Comparison of ENCODE assay signal across 25 cellular contexts in the genomic region with DNA sequence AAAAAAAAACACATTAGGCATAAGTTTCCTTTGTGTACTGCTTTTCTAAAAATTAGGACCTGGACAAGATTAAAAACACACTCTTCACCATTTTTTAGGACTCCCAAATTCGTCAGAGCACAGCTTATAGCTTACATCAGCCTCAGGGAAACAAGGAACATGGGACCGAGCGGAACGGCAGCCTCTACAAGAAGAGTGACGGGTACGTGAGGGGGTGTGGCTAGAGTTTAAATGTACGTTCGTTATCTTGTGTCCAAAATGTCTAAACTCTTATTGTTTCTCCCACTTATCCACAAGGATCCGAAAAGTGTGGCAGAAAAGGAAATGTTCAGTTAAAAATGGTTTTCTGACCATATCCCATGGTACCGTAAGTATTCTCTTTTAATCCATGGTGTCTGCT.
DNase-seq lines count a peak whose midpoint lies in the region; ATAC-seq and TF ChIP-seq lines count a peak whose summit lies in the region.
"Had no signal": no experiment of that assay in that cellular context is flagged by ENCODE, and none has a peak within 500 bp of the region (broad histone marks: within the 10 kb centered on the region; RNA-seq: fewer than 3 reads in every experiment).

No MANE protein-coding gene starts in this region.

- no peaks in the 10 kb centered on the region for H3K27me3 ChIP-seq in Karpas-422 (ENCODE audit: low read length)
- H3K27me3 ChIP-seq: BE2C, BLaER1 had no signal

- no peaks in the 10 kb centered on the region for H3K36me3 ChIP-seq in Karpas-422 (ENCODE audit: insufficient read depth, low read length)
- H3K36me3 ChIP-seq: BE2C had no signal

- H3K4me1 Mint-ChIP-seq in activated naive CD8-positive, alpha-beta T cell treated with anti-CD3 and anti-CD28 coated beads for 36 hours, result no peaks in the 10 kb centered on the region
- H3K4me1 Mint-ChIP-seq in activated naive CD8-positive, alpha-beta T cell treated with anti-CD3 and anti-CD28 coated beads, Interleukin-2, amount 50 U/mL, for 24 hours, result no peaks in the 10 kb centered on the region
- H3K4me1 Mint-ChIP-seq in T-helper 17 cell (no peaks in the 10 kb centered on the region), progenitor cell of endocrine pancreas (ENCODE audit: low read depth) (peaks cover 5% of the 10 kb centered on the region)
- H3K4me1 Mint-ChIP-seq: CD4-positive, alpha-beta memory T cell; CD4-positive, CD25-positive, alpha-beta regulatory T cell; CD8-positive, alpha-beta memory T cell had no signal

- H3K27me3 Mint-ChIP-seq in activated naive CD8-positive, alpha-beta T cell treated with anti-CD3 and anti-CD28 coated beads for 36 hours, result no peaks in the 10 kb centered on the region
- no peaks in the 10 kb centered on the region for H3K27me3 Mint-ChIP-seq in activated naive CD8-positive, alpha-beta T cell treated with anti-CD3 and anti-CD28 coated beads, Interleukin-2, amount 50 U/mL, for 24 hours
- H3K27me3 Mint-ChIP-seq in T-helper 17 cell (peaks cover 44% of the 10 kb centered on the region), progenitor cell of endocrine pancreas (no peaks in the 10 kb centered on the region)

- H3K9me3 Mint-ChIP-seq in activated naive CD8-positive, alpha-beta T cell treated with anti-CD3 and anti-CD28 coated beads for 36 hours, result no peaks in the 10 kb centered on the region
- no peaks in the 10 kb centered on the region for H3K9me3 Mint-ChIP-seq in activated naive CD8-positive, alpha-beta T cell treated with anti-CD3 and anti-CD28 coated beads, Interleukin-2, amount 50 U/mL, for 24 hours
- H3K9me3 Mint-ChIP-seq in progenitor cell of endocrine pancreas (ENCODE audit: low read depth), result no peaks in the 10 kb centered on the region
- H3K9me3 Mint-ChIP-seq: CD4-positive, alpha-beta memory T cell; CD4-positive, CD25-positive, alpha-beta regulatory T cell; CD8-positive, alpha-beta memory T cell had no signal

- no peaks in the 10 kb centered on the region for H4K20me1 ChIP-seq in Karpas-422 (ENCODE audit: insufficient read depth, low read depth, low read length)
- H4K20me1 ChIP-seq: BLaER1 had no signal

- no peak for ATAC-seq in activated naive CD8-positive, alpha-beta T cell treated with anti-CD3 and anti-CD28 coated beads, Interleukin-2, amount 50 U/mL, for 24 hours
- no peak for ATAC-seq in T-helper 17 cell
- ATAC-seq: GM12878 had no signal

- H3K9me3 ChIP-seq in T-helper 17 cell (ENCODE audit: control insufficient read depth, low read length, poor library complexity, severe bottlenecking), result no peaks in the 10 kb centered on the region
- no peaks in the 10 kb centered on the region for H3K9me3 ChIP-seq in Karpas-422 (ENCODE audit: low read length)
- H3K9me3 ChIP-seq: BE2C, BLaER1 had no signal

- H2AFZ ChIP-seq in Karpas-422 (ENCODE audit: low read length), result no peak overlapping the region

- no peaks in the 10 kb centered on the region for H3K9me2 ChIP-seq in Karpas-422 (replicated peaks; ENCODE audit: insufficient read depth, low read length)

- no peaks in the 10 kb centered on the region for H3K79me2 ChIP-seq in Karpas-422 (ENCODE audit: low read length)

- no peak overlapping the region for H3K9ac ChIP-seq in Karpas-422 (ENCODE audit: low read length)
- H3K9ac ChIP-seq: BLaER1 had no signal

- H3K27ac ChIP-seq in VCaP (peak overlapping the region; percentile 89; the same call in 1 of the 2 replicates), Karpas-422 (ENCODE audit: low read length) (no peak overlapping the region)
- H3K27ac ChIP-seq: BLaER1 had no signal

- H3K4me2 ChIP-seq in Karpas-422 (ENCODE audit: low read depth, low read length, poor library complexity, severe bottlenecking), result no peak overlapping the region
- H3K4me2 ChIP-seq: BLaER1 had no signal

- H3K4me3 ChIP-seq in foreskin fibroblast (ENCODE audit: low read depth in 1 of 2, low read length in 2 of 2) (no peak overlapping the region), Karpas-422 (ENCODE audit: low read length) (no peak overlapping the region)
- H3K4me3 ChIP-seq: BLaER1, GM12878 had no signal

- no peak overlapping the region for H3K4me3 Mint-ChIP-seq in activated naive CD8-positive, alpha-beta T cell treated with anti-CD3 and anti-CD28 coated beads for 36 hours
- no peak overlapping the region for H3K4me3 Mint-ChIP-seq in activated naive CD8-positive, alpha-beta T cell treated with anti-CD3 and anti-CD28 coated beads, Interleukin-2, amount 50 U/mL, for 24 hours
- H3K4me3 Mint-ChIP-seq in T-helper 17 cell (no peak overlapping the region), progenitor cell of endocrine pancreas (ENCODE audit: low read depth) (no peak overlapping the region)
- H3K4me3 Mint-ChIP-seq: CD14-positive monocyte; CD4-positive, alpha-beta memory T cell; CD4-positive, CD25-positive, alpha-beta regulatory T cell; CD8-positive, alpha-beta memory T cell had no signal

- no peaks in the 10 kb centered on the region for H3K36me3 Mint-ChIP-seq in activated naive CD8-positive, alpha-beta T cell treated with anti-CD3 and anti-CD28 coated beads for 36 hours
- H3K36me3 Mint-ChIP-seq in activated naive CD8-positive, alpha-beta T cell treated with anti-CD3 and anti-CD28 coated beads, Interleukin-2, amount 50 U/mL, for 24 hours (ENCODE audit: low read depth), result no peaks in the 10 kb centered on the region
- H3K36me3 Mint-ChIP-seq in T-helper 17 cell (ENCODE audit: low read depth) (no peaks in the 10 kb centered on the region), progenitor cell of endocrine pancreas (ENCODE audit: insufficient read depth) (peaks cover 39% of the 10 kb centered on the region)
- H3K36me3 Mint-ChIP-seq: CD4-positive, alpha-beta memory T cell; CD4-positive, CD25-positive, alpha-beta regulatory T cell; CD8-positive, alpha-beta memory T cell had no signal

- no peak for DNase-seq in activated naive CD8-positive, alpha-beta T cell treated with anti-CD3 and anti-CD28 coated beads for 36 hours
- no peak for DNase-seq in activated naive CD8-positive, alpha-beta T cell treated with anti-CD3 and anti-CD28 coated beads, Interleukin-2, amount 50 U/mL, for 24 hours
- DNase-seq in T-helper 17 cell (no peak), progenitor cell of endocrine pancreas (ENCODE audit: low spot score, unreplicated experiment) (no peak), foreskin fibroblast (no peak), Karpas-422 (no peak)
- DNase-seq: 8988T; ACHN; BE2C; C1 segment of cervical spinal cord; CD4-positive, alpha-beta memory T cell; CD4-positive, CD25-positive, alpha-beta regulatory T cell; CD8-positive, alpha-beta memory T cell; COR-L47; DMS 273 treated with DMSO at 0.1 percent for 48 hours; DMS153; DMS53; DMS79; DND-41; EL; GDM1 had no signal

- no peaks in the 10 kb centered on the region for H3K4me1 ChIP-seq in Karpas-422 (ENCODE audit: low read length)
- H3K4me1 ChIP-seq: BE2C, BLaER1 had no signal

- TF ChIP-seq CTCF in VCaP (conservative IDR thresholded peaks at IDR 0.05) (no peak), progenitor cell of endocrine pancreas (IDR thresholded peaks at IDR 0.05; ENCODE audit: unreplicated experiment) (no peak), foreskin fibroblast (IDR thresholded peaks at IDR 0.05; ENCODE audit: low read depth, low read length) (no peak)

- peak overlapping the region; percentile 44 for H3K27ac Mint-ChIP-seq in activated naive CD8-positive, alpha-beta T cell treated with anti-CD3 and anti-CD28 coated beads for 36 hours
- no peak overlapping the region for H3K27ac Mint-ChIP-seq in activated naive CD8-positive, alpha-beta T cell treated with anti-CD3 and anti-CD28 coated beads, Interleukin-2, amount 50 U/mL, for 24 hours
- H3K27ac Mint-ChIP-seq in T-helper 17 cell (peak overlapping the region; percentile 19), progenitor cell of endocrine pancreas (peak overlapping the region; percentile 52)
- H3K27ac Mint-ChIP-seq: CD4-positive, alpha-beta memory T cell; CD8-positive, alpha-beta memory T cell had no signal
